16 cellular contexts compared by ENCODE assay signal in the genomic region with DNA sequence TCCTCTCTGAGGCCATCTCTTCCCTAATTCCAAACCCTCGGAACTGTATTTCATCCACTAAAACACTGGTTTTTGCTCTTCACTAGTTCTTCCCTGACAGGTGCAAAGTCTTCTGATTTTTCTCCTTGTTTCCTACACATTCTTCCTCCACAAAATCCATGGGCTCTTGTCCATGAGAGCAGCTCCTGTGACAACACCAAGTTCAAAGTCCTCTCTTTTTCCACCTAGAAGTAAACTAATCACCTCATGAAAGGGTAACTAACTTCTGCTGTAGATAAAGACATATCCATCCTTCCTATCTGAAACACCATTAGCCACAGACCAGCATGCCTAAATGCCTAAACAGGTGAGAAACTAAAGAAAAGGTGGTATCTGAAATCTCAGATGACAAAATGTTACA. TPM values are rescaled to one million over a fixed set of nuclear protein-coding genes. Genes with fewer than 3 reads are reported as not detected.
A peak's percentile ranks its signal among the peaks of the same experiment; 100 is the strongest.
DNase-seq lines count a peak whose midpoint lies in the region; ATAC-seq and TF ChIP-seq lines count a peak whose summit lies in the region.
"Had no signal": no experiment of that assay in that cellular context is flagged by ENCODE, and none has a peak within 500 bp of the region (broad histone marks: within the 10 kb centered on the region; RNA-seq: fewer than 3 reads in every experiment).

No MANE protein-coding gene starts in this region.

- H3K27me3 ChIP-seq in sigmoid colon: no peaks in the 10 kb centered on the region
- H3K27me3 ChIP-seq: foreskin keratinocyte, testis had no signal

- H3K27ac ChIP-seq in sigmoid colon: peak overlapping the region in 3 of 4 donors; percentile 56 to 100 (median 99)
- H3K27ac ChIP-seq: 22Rv1, foreskin keratinocyte, left ventricle myocardium inferior, testis had no signal

- H3K4me1 Mint-ChIP-seq in T-helper 1 cell treated with Interleukin-12 subunit alpha and Interleukin-12 subunit beta and Interleukin-4 antibody, amounts not matched to agents 30 μg/mL and 1 μg/mL, for 36 hours (ENCODE audit: low read depth): peaks cover 32% of the 10 kb centered on the region
- peaks cover 56% of the 10 kb centered on the region for H3K4me1 Mint-ChIP-seq in brain

- TF ChIP-seq POLR2A in sigmoid colon (IDR thresholded peaks at IDR 0.05): no peak

- no peak overlapping the region for H3K4me3 ChIP-seq in sigmoid colon
- H3K4me3 ChIP-seq: testis had no signal

- TF ChIP-seq CTCF in brain (conservative IDR thresholded peaks at IDR 0.05) (no peak), sigmoid colon (IDR thresholded peaks at IDR 0.05) (no peak)

- DNase-seq in T-helper 1 cell (no peak), sigmoid colon (no peak), RKO (ENCODE audit: low spot score) (no peak)
- DNase-seq: activated CD4-positive, CD25-positive, alpha-beta regulatory T cell; activated naive CD4-positive, alpha-beta T cell treated with anti-CD3 and anti-CD28 coated beads for 36 hours; effector memory CD8-positive, alpha-beta T cell; left ventricle myocardium inferior; NCI-H2107; retina; stimulated activated CD8-positive, alpha-beta memory T cell treated with anti-CD3 and anti-CD28 coated beads, Interleukin-4, amount 100 ng/mL, for 48 hours; testis had no signal

- 83 to 95% methylated on average over 1 of the region's 1 CpG for whole genome bisulfite sequencing in sigmoid colon, 2 donors

- intact Hi-C loops in sigmoid colon (cut with DNase I): no loop called here

- ATAC-seq in HG03354 (IDR thresholded peaks at IDR 0.05; ENCODE audit: poor library complexity, severe bottlenecking, unreplicated experiment): no peak
- ATAC-seq: effector memory CD8-positive, alpha-beta T cell; foreskin keratinocyte had no signal

- H3K36me3 Mint-ChIP-seq in T-helper 1 cell treated with Interleukin-12 subunit alpha and Interleukin-12 subunit beta and Interleukin-4 antibody, amounts not matched to agents 30 μg/mL and 1 μg/mL, for 36 hours (ENCODE audit: low read depth): peaks cover 18% of the 10 kb centered on the region
- H3K36me3 Mint-ChIP-seq in brain: peaks cover 51% of the 10 kb centered on the region

- TF ChIP-seq EP300 in sigmoid colon (IDR thresholded peaks at IDR 0.05): no peak

- peaks cover under 1 to 11% (median 6%) of the 10 kb centered on the region in 4 donors for H3K36me3 ChIP-seq in sigmoid colon

- H3K4me3 Mint-ChIP-seq in T-helper 1 cell treated with Interleukin-12 subunit alpha and Interleukin-12 subunit beta and Interleukin-4 antibody, amounts not matched to agents 30 μg/mL and 1 μg/mL, for 36 hours: peak overlapping the region; percentile 34
- peak overlapping the region in 4 of 5 experiments; percentile 95 to 97 (median 96) for H3K4me3 Mint-ChIP-seq in brain

- H3K4me1 ChIP-seq in sigmoid colon: peaks cover 0 to 38% (median 27%) of the 10 kb centered on the region in 4 donors

- H3K27me3 Mint-ChIP-seq in T-helper 1 cell treated with Interleukin-12 subunit alpha and Interleukin-12 subunit beta and Interleukin-4 antibody, amounts not matched to agents 30 μg/mL and 1 μg/mL, for 36 hours (ENCODE audit: low read depth): no peaks in the 10 kb centered on the region
- peaks cover 11% of the 10 kb centered on the region for H3K27me3 Mint-ChIP-seq in brain
- H3K27me3 Mint-ChIP-seq: effector memory CD8-positive, alpha-beta T cell had no signal

- H3K9me3 Mint-ChIP-seq in T-helper 1 cell treated with Interleukin-12 subunit alpha and Interleukin-12 subunit beta and Interleukin-4 antibody, amounts not matched to agents 30 μg/mL and 1 μg/mL, for 36 hours: no peaks in the 10 kb centered on the region
- no peaks in the 10 kb centered on the region for H3K9me3 Mint-ChIP-seq in brain
- H3K9me3 Mint-ChIP-seq: activated naive CD4-positive, alpha-beta T cell treated with anti-CD3 and anti-CD28 coated beads for 36 hours; effector memory CD8-positive, alpha-beta T cell had no signal

- no peaks in the 10 kb centered on the region for H3K9me3 ChIP-seq in sigmoid colon
- H3K9me3 ChIP-seq: left ventricle myocardium inferior, testis had no signal

- H3K27ac Mint-ChIP-seq in T-helper 1 cell treated with Interleukin-12 subunit alpha and Interleukin-12 subunit beta and Interleukin-4 antibody, amounts not matched to agents 30 μg/mL and 1 μg/mL, for 36 hours: no peak overlapping the region
- peak overlapping the region in 2 of 5 experiments; percentile 0 to 41 for H3K27ac Mint-ChIP-seq in brain
- H3K27ac Mint-ChIP-seq: activated naive CD4-positive, alpha-beta T cell treated with anti-CD3 and anti-CD28 coated beads for 36 hours had no signal

RNA-seq across cellular contexts. Expression of a gene that starts 2.9 kb away (rescaled TPM):
- polyA plus RNA-seq in brain (ENCODE audit: insufficient read depth, low read depth, low replicate concordance): 90.8 TPM
- 10 to 100 TPM; 44.1 to 50.1 (median 44.6) TPM for total RNA-seq in sigmoid colon
- 10 to 100 TPM in 1 of 3 donors, 1 to 10 TPM in 2; 5.1 to 21.6 (median 6.6) TPM for polyA plus RNA-seq in sigmoid colon

RNA-seq across cellular contexts. Expression of a gene that starts 28.7 kb away (rescaled TPM):
- polyA plus RNA-seq in brain (ENCODE audit: insufficient read depth, low read depth, low replicate concordance): 9.2 TPM
- 10 to 100 TPM; 15.6 to 32.4 (median 17.3) TPM for total RNA-seq in sigmoid colon
- 10 to 100 TPM; 11.3 to 16.4 (median 11.4) TPM for polyA plus RNA-seq in sigmoid colon

RNA-seq across cellular contexts. Expression of a gene that starts 43.9 kb away (rescaled TPM):
- 278 TPM for polyA plus RNA-seq in brain (ENCODE audit: insufficient read depth, low read depth, low replicate concordance)
- total RNA-seq in sigmoid colon: 100 to 1,000 TPM; 135 to 198 (median 153) TPM
- polyA plus RNA-seq in sigmoid colon: 100 to 1,000 TPM; 246 to 280 (median 258) TPM

RNA-seq across cellular contexts. Expression of a gene that starts 48.3 kb away (rescaled TPM):
- 88.3 TPM for polyA plus RNA-seq in brain (ENCODE audit: insufficient read depth, low read depth, low replicate concordance)
- 1 to 10 TPM; 4.3 to 8.9 (median 5.6) TPM for total RNA-seq in sigmoid colon
- 10 to 100 TPM; 19.6 to 32.6 (median 22.8) TPM for polyA plus RNA-seq in sigmoid colon

RNA-seq across cellular contexts. Expression of a gene that starts 57.1 kb away (rescaled TPM):
- polyA plus RNA-seq in brain (ENCODE audit: insufficient read depth, low read depth, low replicate concordance) (2,078 TPM), sigmoid colon (1,000 to 10,000 TPM; 2,289 to 3,780 (median 2,728) TPM)
- 1,000 to 10,000 TPM; 1,692 to 2,841 (median 2,464) TPM for total RNA-seq in sigmoid colon
